Comparison of ENCODE assay signal across 8 cellular contexts in the genomic region with DNA sequence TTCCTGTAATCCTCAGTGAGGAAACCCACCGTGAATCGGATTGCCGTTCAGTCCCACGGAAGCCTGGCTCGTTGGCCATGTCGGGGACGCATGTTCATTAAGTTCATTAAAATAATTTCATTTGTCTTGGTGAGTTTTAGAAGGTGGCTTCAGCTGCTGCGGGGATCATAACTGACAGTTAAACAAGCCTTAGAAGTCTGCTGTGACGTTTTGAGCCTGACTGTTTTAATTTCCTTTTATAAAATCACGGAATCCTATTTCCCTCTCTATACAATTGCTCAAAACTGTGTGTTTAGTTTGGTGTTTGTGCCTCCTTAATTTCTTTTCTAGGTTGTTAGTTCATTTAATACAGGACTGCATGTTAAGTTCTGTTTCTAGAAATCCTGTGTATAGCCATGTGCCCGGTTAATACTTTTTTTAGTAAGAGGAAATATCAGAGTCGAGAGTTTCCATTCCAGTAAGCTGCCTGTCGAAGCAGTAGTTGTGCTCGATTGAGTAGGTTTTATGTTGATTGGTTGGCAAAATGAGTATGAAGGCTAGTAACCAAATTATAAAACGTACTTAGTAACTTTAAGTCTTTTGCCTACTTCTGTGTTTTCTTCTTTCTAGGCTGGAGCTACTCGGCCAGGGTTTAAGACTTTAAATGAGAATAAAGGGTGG. TPM values are rescaled to one million over a fixed set of nuclear protein-coding genes. Genes with fewer than 3 reads are reported as not detected.
DNase-seq lines count a peak whose midpoint lies in the region; ATAC-seq, FAIRE-seq and TF ChIP-seq lines count a peak whose summit lies in the region.

No MANE protein-coding gene starts in this region.

- H3K79me2 ChIP-seq in H9 (ENCODE audit: insufficient read depth, low read length), result peaks cover 31% of the 10 kb centered on the region; the same call in 1 of the 2 replicates

- H3K27me3 Mint-ChIP-seq in H9 (ENCODE audit: low read depth) (peaks cover 2% of the 10 kb centered on the region; the same call in 1 of the 2 replicates), T-helper 17 cell (no peaks in the 10 kb centered on the region)

- no peak overlapping the region for H2AK5ac ChIP-seq in H9 (ENCODE audit: insufficient read length, low read length)

- H2BK12ac ChIP-seq in H9 (ENCODE audit: insufficient read length, low read depth, low read length), result no peak overlapping the region

- H3K4ac ChIP-seq in H9 (ENCODE audit: low read depth, low read length), result no peak overlapping the region

- intact Hi-C loops in pancreas (cut with DNase I), result loop anchor here in 1 of 3 donors (10.0 kb wide), 1 partner anchor 54 kb away; the partner anchor contains the start of gene NIPA1

- H3K36me3 Mint-ChIP-seq in H9 (ENCODE audit: insufficient read depth in 1 of 3, low read depth in 3 of 3), result peaks cover 12 to 20% (median 13%) of the 10 kb centered on the region in 3 experiments
- peaks cover 4% of the 10 kb centered on the region for H3K36me3 Mint-ChIP-seq in T-helper 17 cell (ENCODE audit: low read depth)

- H3K4me3 Mint-ChIP-seq in H9, result peak overlapping the region; percentile 88 to 97
- H3K4me3 Mint-ChIP-seq in T-helper 17 cell, result peak overlapping the region; percentile 92

- H2BK15ac ChIP-seq in H9 (ENCODE audit: low read depth, low read length), result no peak overlapping the region

- H3K27me3 ChIP-seq in BLaER1 treated with 17β-estradiol and CSF1 and Interleukin-3, amounts not matched to agents 10 nM and 100 nM, result no peaks in the 10 kb centered on the region
- no peaks in the 10 kb centered on the region for H3K27me3 ChIP-seq in H9 (ENCODE audit: insufficient read depth, low read length)
- H3K27me3 ChIP-seq in pancreas, result no peaks in the 10 kb centered on the region

- H3K23me2 ChIP-seq in H9 (ENCODE audit: insufficient read length, low read depth, low read length, poor library complexity, severe bottlenecking), result no peaks in the 10 kb centered on the region

- H3K9me3 Mint-ChIP-seq in H9, result peaks cover 0 to 8% of the 10 kb centered on the region in 2 experiments; a peak in 2 of 5 replicates

- H3K4me1 Mint-ChIP-seq in H9 (peaks cover 21 to 23% of the 10 kb centered on the region in 2 experiments), T-helper 17 cell (peaks cover 25% of the 10 kb centered on the region)

- peak overlapping the region; percentile 81 to 98 (median 89) for H3K4me3 ChIP-seq in BLaER1 treated with 17β-estradiol and CSF1 and Interleukin-3, amounts not matched to agents 10 nM and 100 nM
- peak overlapping the region; percentile 77 to 91 (median 80) for H3K4me3 ChIP-seq in pancreas

- no peak overlapping the region for H2AFZ ChIP-seq in H9 (ENCODE audit: low read length)

- no CpG with 5 or more reads among the region's 16 CpGs for WGBS in H9 (ENCODE audit: extremely low coverage, insufficient read length, low lambda C conversion rate)
- 1% methylated on average over 16 of the region's 16 CpGs for WGBS in pancreas, 2 donors

- peaks cover 16 to 34% (median 30%) of the 10 kb centered on the region in 10 experiments for H3K4me1 ChIP-seq in BLaER1 treated with 17β-estradiol and CSF1 and Interleukin-3, amounts not matched to agents 10 nM and 100 nM
- H3K4me1 ChIP-seq in H9 (ENCODE audit: insufficient read depth, low read length), result no peaks in the 10 kb centered on the region; the same call in 1 of the 2 replicates
- H3K4me1 ChIP-seq in pancreas, result peaks cover 0 to 11% (median 0%) of the 10 kb centered on the region in 3 donors

- peak overlapping the region; percentile 97 for H3K14ac ChIP-seq in H9 (ENCODE audit: insufficient read depth, low read length)

- no peak overlapping the region for H2BK20ac ChIP-seq in H9 (ENCODE audit: low read depth, low read length, poor library complexity, severe bottlenecking)

- no peak overlapping the region for H4K8ac ChIP-seq in H9 (replicated peaks; ENCODE audit: insufficient read length, low read depth, low read length)

- H3K36me3 ChIP-seq in BLaER1 treated with 17β-estradiol and CSF1 and Interleukin-3, amounts not matched to agents 10 nM and 100 nM, result peaks cover 23 to 41% (median 38%) of the 10 kb centered on the region in 11 experiments
- no peaks in the 10 kb centered on the region for H3K36me3 ChIP-seq in pancreas

- no peak overlapping the region for H3T11ph ChIP-seq in H9 (ENCODE audit: low read length)

- H2BK5ac ChIP-seq in H9 (ENCODE audit: insufficient read length, low read length), result no peak overlapping the region

- no peak for ATAC-seq in T-helper 17 cell
- ATAC-seq in pancreas, result peak in 2 of 4 donors; percentile 9 to 17
- ATAC-seq in HG03521 (IDR thresholded peaks at IDR 0.05; ENCODE audit: unreplicated experiment), result no peak

- no peak for FAIRE-seq in pancreas (lab: Jason Lieb, UNC)

- no peak overlapping the region for H4K5ac ChIP-seq in H9 (ENCODE audit: insufficient read length, low read depth, low read length)

- TF ChIP-seq CTCF in H9 (conservative IDR thresholded peaks at IDR 0.05), result no peak
- TF ChIP-seq CTCF in pancreas (IDR thresholded peaks at IDR 0.05), result no peak

- no peaks in the 10 kb centered on the region for H3K9me3 ChIP-seq in BLaER1 treated with 17β-estradiol and CSF1 and Interleukin-3, amounts not matched to agents 10 nM and 100 nM (replicated peaks in 1 of 11)
- H3K9me3 ChIP-seq in H9 (ENCODE audit: control insufficient read depth, low read depth, low read length) (no peaks in the 10 kb centered on the region), T-helper 17 cell (ENCODE audit: control insufficient read depth, low read length, poor library complexity, severe bottlenecking) (no peaks in the 10 kb centered on the region), pancreas (no peaks in the 10 kb centered on the region)

- H3K4me2 ChIP-seq in BLaER1 treated with 17β-estradiol and CSF1 and Interleukin-3, amounts not matched to agents 10 nM and 100 nM, result peak overlapping the region; percentile 68 to 99 (median 96)
- peak overlapping the region; percentile 58 for H3K4me2 ChIP-seq in H9 (ENCODE audit: insufficient read depth, insufficient read length, low read length)

- H4K20me1 ChIP-seq in BLaER1 treated with 17β-estradiol and CSF1 and Interleukin-3, amounts not matched to agents 10 nM and 100 nM, result peaks cover 44 to 56% (median 45%) of the 10 kb centered on the region in 11 experiments; a peak in 21 of 22 replicates
- H4K20me1 ChIP-seq in H9 (ENCODE audit: control insufficient read depth, insufficient read depth, insufficient read length), result no peaks in the 10 kb centered on the region

- H3K23ac ChIP-seq in H9 (ENCODE audit: insufficient read length, low read depth, low read length), result no peak overlapping the region

- peak overlapping the region; percentile 90 to 97 (median 94) for H3K9ac ChIP-seq in BLaER1 treated with 17β-estradiol and CSF1 and Interleukin-3, amounts not matched to agents 10 nM and 100 nM
- H3K9ac ChIP-seq in H9 (ENCODE audit: extremely low read depth, insufficient read length, low read length), result peak overlapping the region; percentile 89

- H4K91ac ChIP-seq in H9 (ENCODE audit: insufficient read length, low read depth, low read length), result no peak overlapping the region

- H2BK120ac ChIP-seq in H9 (ENCODE audit: low read depth, low read length, poor library complexity, severe bottlenecking), result no peak overlapping the region

- peak overlapping the region; percentile 81 to 97 (median 93) for H3K27ac ChIP-seq in BLaER1 treated with 17β-estradiol and CSF1 and Interleukin-3, amounts not matched to agents 10 nM and 100 nM
- H3K27ac ChIP-seq in H9 (ENCODE audit: insufficient read length, low read depth, low read length), result no peak overlapping the region
- peak overlapping the region; percentile 90 to 98 (median 96) for H3K27ac ChIP-seq in pancreas

- no peak overlapping the region for H3K18ac ChIP-seq in H9 (ENCODE audit: insufficient read length, low read depth, low read length)

- H3K27ac Mint-ChIP-seq in H9 (peak overlapping the region; percentile 87 to 97 (median 93)), T-helper 17 cell (peak overlapping the region; percentile 93)

- H3K56ac ChIP-seq in H9 (ENCODE audit: insufficient read length, low read depth, low read length), result no peak overlapping the region

- DNase-seq in H9, result no peak
- no peak for DNase-seq in T-helper 17 cell
- DNase-seq in fibroblast of peridontal ligament (ENCODE audit: extremely low read depth), result peak; percentile 35
- no peak for DNase-seq in pancreas
- DNase-seq in NCI-H1436 (lab: John Stamatoyannopoulos, UW), result no peak
- DNase-seq in NCI-H1694 treated with DMSO at 0.1 percent for 48 hours (lab: John Stamatoyannopoulos, UW), result no peak

- peaks cover 3% of the 10 kb centered on the region for H3K79me1 ChIP-seq in H9 (ENCODE audit: insufficient read depth, low read depth, low read length, poor library complexity, severe bottlenecking)

RNA-seq across cellular contexts. Expression of gene NIPA2, which starts 0.7 kb away (rescaled TPM):
- total RNA-seq in H9 (2021) (77.9 and 79.3 TPM in 2 replicates), T-helper 17 cell (10 to 100 TPM; 32.0 to 34.5 TPM), pancreas (10 to 100 TPM; 14.3 to 24.9 (median 18.2) TPM)
- 10 to 100 TPM in 1 of 2 donors, 1 to 10 TPM in 1; 4.5 to 10.3 TPM for polyA plus RNA-seq in pancreas

RNA-seq across cellular contexts. Expression of gene NIPA1, which starts 52.7 kb away (rescaled TPM):
- total RNA-seq in H9 (2021) (18.4 and 20.4 TPM in 2 replicates), T-helper 17 cell (10 to 100 TPM; 10.0 to 12.2 TPM), pancreas (1 to 10 TPM; 5.4 to 7.8 (median 6.9) TPM)
- 1 to 10 TPM; 2.1 to 4.5 TPM for polyA plus RNA-seq in pancreas
